In genomic region chr20:15895560-15896084, GRCh38 we compare ENCODE assay signal across 13 cellular contexts.
A peak's percentile ranks its signal among the peaks of the same experiment; 100 is the strongest.
DNase-seq lines count a peak whose midpoint lies in the region; ATAC-seq and TF ChIP-seq lines count a peak whose summit lies in the region.
"Had no signal": no experiment of that assay in that cellular context is flagged by ENCODE, and none has a peak within 500 bp of the region (broad histone marks: within the 10 kb centered on the region; RNA-seq: fewer than 3 reads in every experiment).

No MANE protein-coding gene starts in this region.

- no TSS peak for BruUV-seq in PC-9 (replicated peaks; lab: Mats Ljungman, UMichigan)

- H3K27me3 ChIP-seq in PC-9 (ENCODE audit: insufficient read depth, low read depth): no peaks in the 10 kb centered on the region
- H3K27me3 ChIP-seq: left lung, stomach had no signal

- no peaks in the 10 kb centered on the region for H3K36me3 ChIP-seq in PC-9 (ENCODE audit: low read depth)
- H3K36me3 ChIP-seq: left lung, stomach had no signal

- H3F3A ChIP-seq in PC-9 (ENCODE audit: insufficient read depth, low read depth): no peaks in the 10 kb centered on the region

- no peaks in the 10 kb centered on the region for H3K9me2 ChIP-seq in PC-9 (ENCODE audit: insufficient read depth)

- TF ChIP-seq CTCF in PC-9 (conservative IDR thresholded peaks at IDR 0.05): no peak

- in situ Hi-C loops in SK-MEL-5 (cut with HindIII; ENCODE audit: low pct_unique_long_range_greater_than_20kb, low sequenced_read_pairs): no loop called here

- no peaks in the 10 kb centered on the region for H3K9me3 ChIP-seq in PC-9 (ENCODE audit: insufficient read depth, low read depth)
- H3K9me3 ChIP-seq: left lung, stomach had no signal

- H2AFZ ChIP-seq in PC-9: no peak overlapping the region

- H3K4me3 ChIP-seq in PC-9: no peak overlapping the region
- H3K4me3 ChIP-seq: left lung, stomach had no signal

- no peaks in the 10 kb centered on the region for H3K4me1 ChIP-seq in PC-9 (replicated peaks; ENCODE audit: insufficient read depth)
- H3K4me1 ChIP-seq: left lung had no signal

- DNase-seq in stimulated activated CD4-positive, alpha-beta T cell treated with anti-CD3 and anti-CD28 coated beads, Interleukin-4, amount 100 ng/mL, for 24 hours: peak; percentile 4
- DNase-seq in stimulated activated CD4-positive, alpha-beta T cell treated with anti-CD3 and anti-CD28 coated beads, Interleukin-4, amount 100 ng/mL, for 1 hour: no peak
- peak; percentile 37 for DNase-seq in SK-MEL-5 (ENCODE audit: low read depth, low spot score)
- no peak for DNase-seq in PC-9
- no peak for DNase-seq in activated CD4-positive, CD25-positive, alpha-beta regulatory T cell treated with anti-CD3 and anti-CD28 coated beads, Interleukin-2, amount 50 U/mL, for 72 hours
- no peak for DNase-seq in iPS-NIHi11 (ENCODE audit: low spot score)
- DNase-seq in NCI-H2196 treated with DMSO at 0.1 percent for 48 hours (lab: John Stamatoyannopoulos, UW; ENCODE audit: unreplicated experiment): no peak
- DNase-seq: activated CD8-positive, alpha-beta memory T cell treated with anti-CD3 and anti-CD28 coated beads, Interleukin-2, amount 50 U/mL, for 48 hours; MM.1S; retina; stomach had no signal

- H4K20me1 ChIP-seq in PC-9 (ENCODE audit: insufficient read depth): no peaks in the 10 kb centered on the region

- POLR2A ChIA-PET in PC-9 (lab: Charles Lee; ENCODE audit: unreplicated experiment): no interaction called here

- H3K4me2 ChIP-seq in PC-9: no peak overlapping the region

- H3K79me2 ChIP-seq in PC-9 (ENCODE audit: low read depth): no peaks in the 10 kb centered on the region

- ATAC-seq in HG02870 (IDR thresholded peaks at IDR 0.05; ENCODE audit: unreplicated experiment): peak; percentile 95
- ATAC-seq: left lung had no signal

- no peak overlapping the region for H3K27ac ChIP-seq in PC-9
- H3K27ac ChIP-seq: left lung had no signal

- CTCF ChIA-PET in PC-9 (lab: Charles Lee): no interaction called here

- intact Hi-C loops in PC-9 (cut with micrococcal nuclease; ENCODE audit: unreplicated experiment): no loop called here

Comparison
In these comparisons a context has a peak if more than half of its experiments do, and no peak if none do; other contexts are left out.
1. DNase-seq: peak in stimulated activated CD4-positive, alpha-beta T cell treated with anti-CD3 and anti-CD28 coated beads, Interleukin-4, amount 100 ng/mL, for 24 hours (single experiment) and SK-MEL-5 (single experiment); none in stimulated activated CD4-positive, alpha-beta T cell treated with anti-CD3 and anti-CD28 coated beads, Interleukin-4, amount 100 ng/mL, for 1 hour (single experiment), PC-9 (0 of 2), activated CD4-positive, CD25-positive, alpha-beta regulatory T cell treated with anti-CD3 and anti-CD28 coated beads, Interleukin-2, amount 50 U/mL, for 72 hours (single experiment), iPS-NIHi11 (single experiment) and NCI-H2196 treated with DMSO at 0.1 percent for 48 hours (single experiment).